In the genomic region with DNA sequence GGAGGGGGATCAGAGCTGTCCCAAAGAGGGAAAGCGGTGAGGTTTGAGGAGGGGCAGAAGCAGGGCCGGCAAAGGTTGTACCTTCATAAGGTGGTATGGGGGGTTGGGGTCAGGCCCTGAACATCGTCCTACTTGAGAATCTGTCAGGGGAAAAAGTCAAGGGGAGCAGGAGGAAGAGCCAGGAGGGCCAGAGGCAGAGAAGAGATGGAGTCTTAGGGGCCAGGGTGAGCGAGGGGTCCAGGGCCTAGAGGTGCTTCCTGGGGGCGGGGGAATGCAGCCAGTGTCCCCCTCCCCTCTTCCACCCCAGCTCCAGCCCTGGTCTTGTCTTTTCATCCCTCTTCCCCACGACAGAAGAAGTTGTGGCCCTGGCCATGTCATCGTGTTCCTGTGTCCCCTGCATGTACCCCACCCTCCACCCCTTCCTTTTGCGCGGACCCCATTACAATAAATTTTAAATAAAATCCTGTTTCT, we compare ENCODE assay signal across 8 cellular contexts. TPM values are rescaled to one million over a fixed set of nuclear protein-coding genes. Genes with fewer than 3 reads are reported as not detected.
A peak's percentile ranks its signal among the peaks of the same experiment; 100 is the strongest.
DNase-seq lines count a peak whose midpoint lies in the region; ATAC-seq and TF ChIP-seq lines count a peak whose summit lies in the region.

No MANE protein-coding gene starts in this region.

- no peaks in the 10 kb centered on the region for H3K27me3 Mint-ChIP-seq in stimulated activated naive CD8-positive, alpha-beta T cell treated with anti-CD3 and anti-CD28 coated beads, Interleukin-15, Interleukin-2, amounts not matched to agents 100 ng/mL and 50 ng/mL, for 24 hours
- H3K27me3 Mint-ChIP-seq in MCF 10A (ENCODE audit: insufficient read depth, unreplicated experiment) (no peaks in the 10 kb centered on the region), naive B cell (peaks cover 0 to 11% (median 6%) of the 10 kb centered on the region in 3 donors)

- ATAC-seq in stimulated activated naive CD8-positive, alpha-beta T cell treated with anti-CD3 and anti-CD28 coated beads, Interleukin-15, Interleukin-2, amounts not matched to agents 100 U/mL and 50 U/mL, for 24 hours: no peak
- ATAC-seq in naive B cell (ENCODE audit: low read depth in 2 of 2) (no peak), GM18907 (IDR thresholded peaks at IDR 0.05; ENCODE audit: unreplicated experiment) (no peak), HG03432 (IDR thresholded peaks at IDR 0.05; ENCODE audit: unreplicated experiment) (no peak)

- peak overlapping the region; percentile 82 for H3K27ac Mint-ChIP-seq in stimulated activated naive CD8-positive, alpha-beta T cell treated with anti-CD3 and anti-CD28 coated beads, Interleukin-15, Interleukin-2, amounts not matched to agents 100 ng/mL and 50 ng/mL, for 24 hours
- H3K27ac Mint-ChIP-seq in MCF 10A (ENCODE audit: low read depth, unreplicated experiment) (no peak overlapping the region), naive B cell (peak overlapping the region in 1 of 6 donors; percentile 84)

- no peak for DNase-seq in stimulated activated naive CD8-positive, alpha-beta T cell treated with anti-CD3 and anti-CD28 coated beads, Interleukin-15, Interleukin-2, amounts not matched to agents 100 U/mL and 50 U/mL, for 24 hours
- DNase-seq in MCF 10A (ENCODE audit: unreplicated experiment): no peak
- DNase-seq in naive B cell: no peak
- DNase-seq in activated CD8-positive, alpha-beta memory T cell treated with anti-CD3 and anti-CD28 coated beads for 24 hours: no peak
- DNase-seq in hepatic stellate cell (ENCODE audit: low spot score): no peak

- H3K36me3 Mint-ChIP-seq in stimulated activated naive CD8-positive, alpha-beta T cell treated with anti-CD3 and anti-CD28 coated beads, Interleukin-15, Interleukin-2, amounts not matched to agents 100 ng/mL and 50 ng/mL, for 24 hours (ENCODE audit: low read depth): peaks cover 38% of the 10 kb centered on the region
- H3K36me3 Mint-ChIP-seq in MCF 10A (ENCODE audit: insufficient read depth, unreplicated experiment) (peaks cover 37% of the 10 kb centered on the region), naive B cell (peaks cover 0 to 7% of the 10 kb centered on the region in 2 donors)

- POLR2A ChIA-PET in MCF 10A (lab: Yijun Ruan, JAX): interaction anchor here (0.6 to 2.0 kb wide), 5 partner anchors 10 to 983 kb away, joined by 3 to 16 read pairs (median 6); a partner anchor contains a TSS

- no peak for TF ChIP-seq CTCF in MCF 10A (IDR thresholded peaks at IDR 0.05; ENCODE audit: unreplicated experiment)

- peak overlapping the region; percentile 88 for H3K4me3 Mint-ChIP-seq in stimulated activated naive CD8-positive, alpha-beta T cell treated with anti-CD3 and anti-CD28 coated beads, Interleukin-15, Interleukin-2, amounts not matched to agents 100 ng/mL and 50 ng/mL, for 24 hours
- H3K4me3 Mint-ChIP-seq in MCF 10A (ENCODE audit: unreplicated experiment) (peak overlapping the region; percentile 69), naive B cell (peak overlapping the region; percentile 77 to 91 (median 86))

- intact Hi-C loops in MCF 10A (cut with micrococcal nuclease): no loop called here

- H3K9me3 Mint-ChIP-seq in stimulated activated naive CD8-positive, alpha-beta T cell treated with anti-CD3 and anti-CD28 coated beads, Interleukin-15, Interleukin-2, amounts not matched to agents 100 ng/mL and 50 ng/mL, for 24 hours: no peaks in the 10 kb centered on the region
- H3K9me3 Mint-ChIP-seq in MCF 10A (ENCODE audit: unreplicated experiment) (no peaks in the 10 kb centered on the region), naive B cell (no peaks in the 10 kb centered on the region)

- peaks cover 56% of the 10 kb centered on the region for H3K4me1 Mint-ChIP-seq in stimulated activated naive CD8-positive, alpha-beta T cell treated with anti-CD3 and anti-CD28 coated beads, Interleukin-15, Interleukin-2, amounts not matched to agents 100 ng/mL and 50 ng/mL, for 24 hours (ENCODE audit: low read depth)
- H3K4me1 Mint-ChIP-seq in MCF 10A (ENCODE audit: insufficient read depth, unreplicated experiment) (peaks cover 32% of the 10 kb centered on the region), naive B cell (peaks cover 44 to 54% (median 52%) of the 10 kb centered on the region in 3 donors)

- TSS peak; percentile 84 for BruUV-seq in MCF 10A (replicated peaks; lab: Mats Ljungman, UMichigan)

- CTCF ChIA-PET in MCF 10A (lab: Yijun Ruan, JAX): interaction anchor here (0.6 to 0.9 kb wide), 2 partner anchors 129 to 619 kb away, joined by 3 read pairs; a partner anchor contains a TSS

RNA-seq across cellular contexts. Expression of a gene that starts 1.3 kb away (rescaled TPM):
- total RNA-seq in MCF 10A (2022): 0.42 and 0.96 TPM in 2 replicates
- polyA plus RNA-seq in naive B cell (ENCODE audit: low read depth in 6 of 6): under 1 TPM in 2 of 6 donors, not detected in 4; 0.10 to 0.97 TPM

RNA-seq across cellular contexts. Expression of a gene that starts 4.4 kb away (rescaled TPM):
- total RNA-seq in MCF 10A (2022): 185 and 194 TPM in 2 replicates
- polyA plus RNA-seq in naive B cell (ENCODE audit: low read depth in 6 of 6): 10 to 100 TPM; 16.1 to 30.6 (median 23.2) TPM

RNA-seq across cellular contexts. Expression of a gene that starts 5.2 kb away (rescaled TPM):
- total RNA-seq in MCF 10A (2022): 21.3 and 25.0 TPM in 2 replicates
- polyA plus RNA-seq in naive B cell (ENCODE audit: low read depth in 6 of 6): 10 to 100 TPM; 35.5 to 51.5 (median 46.9) TPM

RNA-seq across cellular contexts. Expression of a gene that starts 9.5 kb away (rescaled TPM):
- total RNA-seq in MCF 10A (2022): 56.5 and 71.9 TPM in 2 replicates
- 10 to 100 TPM; 39.7 to 61.4 (median 43.9) TPM for polyA plus RNA-seq in naive B cell (ENCODE audit: low read depth in 6 of 6)

RNA-seq across cellular contexts. Expression of a gene that starts 20.2 kb away (rescaled TPM):
- 36.3 and 53.8 TPM in 2 replicates for total RNA-seq in MCF 10A (2022)
- polyA plus RNA-seq in naive B cell (ENCODE audit: low read depth in 6 of 6): 10 to 100 TPM; 24.0 to 29.6 (median 26.3) TPM
